In the genomic region with DNA sequence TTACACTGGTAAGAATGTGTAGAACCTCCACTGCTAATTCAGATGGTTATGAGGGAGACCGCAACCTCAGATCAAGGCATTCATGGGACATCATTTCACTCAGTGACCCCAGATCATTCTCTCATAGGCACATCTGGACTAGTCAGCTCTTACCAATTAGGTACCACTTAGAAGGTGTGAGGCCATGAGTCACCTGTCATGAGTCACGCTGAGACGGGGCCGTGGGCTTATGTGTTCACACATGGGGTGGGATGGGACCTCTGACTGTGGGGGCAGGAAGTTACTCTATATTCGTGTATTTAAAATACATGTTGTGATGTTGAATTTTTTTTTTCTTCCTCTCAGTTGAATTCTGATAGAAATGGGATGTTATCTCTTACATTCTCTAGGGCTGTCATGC, we compare ENCODE assay signal across 12 cellular contexts. TPM values are rescaled to one million over a fixed set of nuclear protein-coding genes. Genes with fewer than 3 reads are reported as not detected.
DNase-seq lines count a peak whose midpoint lies in the region; ATAC-seq, FAIRE-seq and TF ChIP-seq lines count a peak whose summit lies in the region.
"Had no signal": no experiment of that assay in that cellular context is flagged by ENCODE, and none has a peak within 500 bp of the region (broad histone marks: within the 10 kb centered on the region; RNA-seq: fewer than 3 reads in every experiment).

No MANE protein-coding gene starts in this region.

- H3K36me3 Mint-ChIP-seq in activated naive CD8-positive, alpha-beta T cell treated with anti-CD3 and anti-CD28 coated beads for 36 hours: no peaks in the 10 kb centered on the region

- WGBS in A549 (ENCODE audit: missing lambda C conversion rate): 41% methylated on average over 5 of the region's 5 CpGs

- no peaks in the 10 kb centered on the region for H3K9me3 Mint-ChIP-seq in activated naive CD8-positive, alpha-beta T cell treated with anti-CD3 and anti-CD28 coated beads for 36 hours

- H3K4me3 Mint-ChIP-seq in activated naive CD8-positive, alpha-beta T cell treated with anti-CD3 and anti-CD28 coated beads for 36 hours: no peak overlapping the region

- POLR2A ChIA-PET in A549 (lab: Yijun Ruan, JAX): no interaction called here

- H3K27me3 Mint-ChIP-seq in activated naive CD8-positive, alpha-beta T cell treated with anti-CD3 and anti-CD28 coated beads for 36 hours: no peaks in the 10 kb centered on the region

- no peak overlapping the region for H3K27ac ChIP-seq in A549
- H3K27ac ChIP-seq: BLaER1 treated with 17β-estradiol and CSF1 and Interleukin-3, amounts not matched to agents 10 nM and 100 nM; sigmoid colon; vagina had no signal

- H3K4me3 ChIP-seq in A549: no peak overlapping the region
- H3K4me3 ChIP-seq: BLaER1 treated with 17β-estradiol and CSF1 and Interleukin-3, amounts not matched to agents 10 nM and 100 nM; sigmoid colon; vagina had no signal

- no peak overlapping the region for H3K4me2 ChIP-seq in A549
- H3K4me2 ChIP-seq: BLaER1 treated with 17β-estradiol and CSF1 and Interleukin-3, amounts not matched to agents 10 nM and 100 nM had no signal

- H3K4me1 Mint-ChIP-seq in activated naive CD8-positive, alpha-beta T cell treated with anti-CD3 and anti-CD28 coated beads for 36 hours: peaks cover 10% of the 10 kb centered on the region

- ATAC-seq in A549: no peak
- ATAC-seq in GM19452 (IDR thresholded peaks at IDR 0.05; ENCODE audit: unreplicated experiment): no peak
- no peak for ATAC-seq in HG03108 (IDR thresholded peaks at IDR 0.05; ENCODE audit: unreplicated experiment)
- ATAC-seq in HG03039 (IDR thresholded peaks at IDR 0.05; ENCODE audit: unreplicated experiment): no peak
- no peak for ATAC-seq in GM21381 (IDR thresholded peaks at IDR 0.05; ENCODE audit: unreplicated experiment)

- CTCF ChIA-PET in A549 (lab: Yijun Ruan, JAX): interaction anchor here (0.6 kb wide), 1 partner anchor 233 kb away, joined by 4 read pairs; no protein-coding TSS in a partner anchor

- no peak for TF ChIP-seq CTCF in A549 (IDR thresholded peaks at IDR 0.05)

- TF ChIP-seq RAD21 in A549 (conservative IDR thresholded peaks at IDR 0.05 in 1 of 2, IDR thresholded peaks at IDR 0.05 in 1 of 2): no peak

- TF ChIP-seq POLR2A in A549 (IDR thresholded peaks at IDR 0.05; ENCODE audit: low read length): no peak

- H3K9me3 ChIP-seq in A549: no peaks in the 10 kb centered on the region
- H3K9me3 ChIP-seq: BLaER1 treated with 17β-estradiol and CSF1 and Interleukin-3, amounts not matched to agents 10 nM and 100 nM; sigmoid colon; vagina had no signal

- DNase-seq in A549 (ENCODE audit: low read depth in 1 of 2, low spot score in 1 of 2) (no peak), RPMI7951 (ENCODE audit: low read depth) (peak; percentile 29)
- DNase-seq in activated naive CD8-positive, alpha-beta T cell treated with anti-CD3 and anti-CD28 coated beads for 36 hours: peak; percentile 70
- peak in 3 of 4 experiments; percentile 22 to 57 (median 41) for DNase-seq in stimulated activated CD4-positive, alpha-beta T cell treated with anti-CD3 and anti-CD28 coated beads, Interleukin-1b, Interleukin-23, amount 100 ng/mL, for 24 hours (ENCODE audit: low read depth in 4 of 4, low spot score in 1 of 4)
- DNase-seq: NCI-H1694, sigmoid colon had no signal

- H3K27ac Mint-ChIP-seq in activated naive CD8-positive, alpha-beta T cell treated with anti-CD3 and anti-CD28 coated beads for 36 hours: no peak overlapping the region

- TF ChIP-seq EP300 in A549 (IDR thresholded peaks at IDR 0.05): no peak

- no peaks in the 10 kb centered on the region for H3K4me1 ChIP-seq in A549
- H3K4me1 ChIP-seq: sigmoid colon, vagina had no signal

- FAIRE-seq in A549 (lab: Jason Lieb, UNC): no peak

TF ChIP-seq in A549, 52 proteins besides CTCF, POLR2A, EP300 and RAD21:
- no peak for TF ChIP-seq KDM1A (IDR thresholded peaks at IDR 0.05; ENCODE audit: low read depth)
- TF ChIP-seq FOSL2 (IDR thresholded peaks at IDR 0.05): no peak
- TF ChIP-seq FOSL2 (CRISPR knock-in tag; IDR thresholded peaks at IDR 0.05): peak; percentile 35; the same call in 1 of the 2 replicates

RNA-seq across cellular contexts. Expression of a gene that starts 55.9 kb away (rescaled TPM):
- polyA plus RNA-seq in A549 (2011; rRNA removed) (25.5 and 27.5 TPM in 2 replicates), A549 (2017; fragmentation: RNase III; extraction: RNeasy Plus Mini Kit Qiagen cat#74134 plus additional on column Dnase treatment) (23.1 to 28.9 TPM (median 27.2 TPM) in 3 replicates)
- polyA plus RNA-seq in A549 (2012; cell fraction: cytosol; rRNA removed): 35.5 and 39.2 TPM in 2 replicates
- polyA plus RNA-seq in A549 (2012; cell fraction: nucleus; rRNA removed): 42.5 and 47.8 TPM in 2 replicates
- 27.6 and 29.1 TPM in 2 replicates for polyA minus RNA-seq in A549 (2011; rRNA and poly(A)+ RNA removed)
- total RNA-seq in RPMI7951 (2014; rRNA removed; shearing (Covaris generic)): 5.5 and 8.3 TPM in 2 replicates
- 1 to 10 TPM; 4.8 to 5.0 TPM for total RNA-seq in activated naive CD8-positive, alpha-beta T cell treated with anti-CD3 and anti-CD28 coated beads for 36 hours

RNA-seq across cellular contexts. Expression of a gene that starts 56.3 kb away (rescaled TPM):
- polyA plus RNA-seq in A549 (2011; rRNA removed) (106 and 112 TPM in 2 replicates), A549 (2017; fragmentation: RNase III; extraction: RNeasy Plus Mini Kit Qiagen cat#74134 plus additional on column Dnase treatment) (84.2 to 88.3 TPM (median 84.9 TPM) in 3 replicates)
- 27.3 and 34.3 TPM in 2 replicates for polyA plus RNA-seq in A549 (2012; cell fraction: cytosol; rRNA removed)
- polyA plus RNA-seq in A549 (2012; cell fraction: nucleus; rRNA removed): 12.6 and 19.6 TPM in 2 replicates
- 49.8 and 54.4 TPM in 2 replicates for polyA minus RNA-seq in A549 (2011; rRNA and poly(A)+ RNA removed)
- total RNA-seq in RPMI7951 (2014; rRNA removed; shearing (Covaris generic)): 32.1 and 43.4 TPM in 2 replicates
- 10 to 100 TPM; 54.4 to 56.8 TPM for total RNA-seq in activated naive CD8-positive, alpha-beta T cell treated with anti-CD3 and anti-CD28 coated beads for 36 hours

Comparison
In these comparisons a context has a peak if more than half of its experiments do, and no peak if none do; other contexts are left out.
1. DNase-seq: peak in RPMI7951 (single experiment), activated naive CD8-positive, alpha-beta T cell treated with anti-CD3 and anti-CD28 coated beads for 36 hours (single experiment) and stimulated activated CD4-positive, alpha-beta T cell treated with anti-CD3 and anti-CD28 coated beads, Interleukin-1b, Interleukin-23, amount 100 ng/mL, for 24 hours (3 of 4); none in A549 (0 of 2).